ENCODE assay signal across 18 cellular contexts in the genomic region with DNA sequence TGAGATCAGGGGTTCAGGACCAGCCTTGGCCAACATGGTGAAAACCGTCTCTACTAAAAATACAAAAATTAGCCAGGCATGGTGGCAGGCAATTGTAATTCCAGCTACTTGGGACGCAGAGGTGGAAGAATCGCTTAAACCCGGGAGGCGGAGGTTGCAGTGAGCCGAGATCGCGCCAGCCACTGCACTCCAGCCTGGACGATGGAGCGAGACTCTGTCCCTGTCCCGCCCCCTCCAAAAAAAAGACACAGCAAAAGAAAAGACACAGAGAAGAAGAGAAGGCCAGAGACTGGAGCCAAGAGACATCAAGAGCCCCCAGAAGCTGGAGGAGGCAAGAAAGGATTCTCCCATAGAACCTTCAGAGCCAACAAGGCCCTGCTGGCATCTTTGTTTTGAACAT. TPM values are rescaled to one million over a fixed set of nuclear protein-coding genes. Genes with fewer than 3 reads are reported as not detected.
"Had no signal": no experiment of that assay in that cellular context is flagged by ENCODE, and none has a peak within 500 bp of the region (broad histone marks: within the 10 kb centered on the region; RNA-seq: fewer than 3 reads in every experiment).

No MANE protein-coding gene starts in this region.

- H3K36me3 Mint-ChIP-seq: mesothelial cell of epicardium; stimulated activated effector memory CD8-positive, alpha-beta T cell treated with anti-CD3 and anti-CD28 coated beads, Interleukin-12 subunit alpha, Interleukin-12 subunit beta, amount 100 ng/mL, for 72 hours had no signal

- H3K27me3 ChIP-seq: adrenal gland, body of pancreas, colonic mucosa, esophagus muscularis mucosa, neutrophil, tibial artery had no signal

- ATAC-seq: body of pancreas; left colon; lower lobe of right lung; stimulated activated effector memory CD8-positive, alpha-beta T cell treated with anti-CD3 and anti-CD28 coated beads, Interleukin-12 subunit alpha, Interleukin-12 subunit beta, amount 100 ng/mL, for 72 hours had no signal

- H3K4me1 ChIP-seq: adrenal gland, body of pancreas, colonic mucosa, esophagus muscularis mucosa, lower lobe of right lung, parathyroid adenoma, tibial artery had no signal

- H3K4me3 ChIP-seq: adrenal gland, body of pancreas, colonic mucosa, esophagus muscularis mucosa, lower lobe of right lung, tibial artery had no signal

- H3K4me1 Mint-ChIP-seq: mesothelial cell of epicardium had no signal

- H3K27ac Mint-ChIP-seq: mesothelial cell of epicardium; stimulated activated effector memory CD8-positive, alpha-beta T cell treated with anti-CD3 and anti-CD28 coated beads, Interleukin-12 subunit alpha, Interleukin-12 subunit beta, amount 100 ng/mL, for 72 hours had no signal

- DNase-seq: activated CD4-positive, alpha-beta T cell treated with anti-CD3 and anti-CD28 coated beads, Interleukin-2, amount 50 U/mL, for 48 hours; activated CD8-positive, alpha-beta memory T cell treated with anti-CD3 and anti-CD28 coated beads, Interleukin-2, amount 50 U/mL, for 4 hours; adrenal gland; body of pancreas; caudate nucleus; colonic mucosa; left colon; lower lobe of right lung; retina; SHP77; SK-N-SH; tibial artery had no signal

- H3K9me3 ChIP-seq: adrenal gland, body of pancreas, colonic mucosa, esophagus muscularis mucosa, lower lobe of right lung, neutrophil, SK-N-SH, tibial artery had no signal

- H3K27ac ChIP-seq: adrenal gland, body of pancreas, colonic mucosa, esophagus muscularis mucosa, lower lobe of right lung, neutrophil, parathyroid adenoma, tibial artery had no signal

- H3K36me3 ChIP-seq: adrenal gland, colonic mucosa, esophagus muscularis mucosa, lower lobe of right lung, neutrophil, tibial artery had no signal

- H3K4me3 Mint-ChIP-seq: mesothelial cell of epicardium; stimulated activated effector memory CD8-positive, alpha-beta T cell treated with anti-CD3 and anti-CD28 coated beads, Interleukin-12 subunit alpha, Interleukin-12 subunit beta, amount 100 ng/mL, for 72 hours had no signal

- H3K9me3 Mint-ChIP-seq: mesothelial cell of epicardium; stimulated activated effector memory CD8-positive, alpha-beta T cell treated with anti-CD3 and anti-CD28 coated beads, Interleukin-12 subunit alpha, Interleukin-12 subunit beta, amount 100 ng/mL, for 72 hours had no signal

RNA-seq across cellular contexts. Expression of gene PNMA8B, which starts 25.6 kb away (rescaled TPM):
- total RNA-seq: T-helper 1 cell treated with Interleukin-12 subunit alpha and Interleukin-12 subunit beta and Interleukin-4 antibody, amounts not matched to agents 30 ng/mL and 1 ng/mL, for 36 hours had no signal

RNA-seq across cellular contexts. Expression of gene PNMA8A, which starts 49.9 kb away (rescaled TPM):
- total RNA-seq: T-helper 1 cell treated with Interleukin-12 subunit alpha and Interleukin-12 subunit beta and Interleukin-4 antibody, amounts not matched to agents 30 ng/mL and 1 ng/mL, for 36 hours had no signal
